Comparison of ENCODE assay signal across 34 cellular contexts in genomic region chr7:17613338-17614041, GRCh38.
"Had no signal": no experiment of that assay in that cellular context is flagged by ENCODE, and none has a peak within 500 bp of the region (broad histone marks: within the 10 kb centered on the region; RNA-seq: fewer than 3 reads in every experiment).

No MANE protein-coding gene starts in this region.

- H3K9me3 ChIP-seq: SJCRH30 had no signal

- DNase-seq: activated CD4-positive, alpha-beta T cell treated with anti-CD3 and anti-CD28 coated beads, Interleukin-2, amount 10 ng/mL, durations not matched to agents 24 days and 14 days; activated CD4-positive, alpha-beta T cell treated with anti-CD3 and anti-CD28 coated beads, Interleukin-2, amount 50 U/mL, for 4 hours; activated CD8-positive, alpha-beta T cell treated with anti-CD3 and anti-CD28 coated beads for 36 hours; activated effector memory CD4-positive, alpha-beta T cell treated with anti-CD3 and anti-CD28 coated beads, Interleukin-2, amount 50 U/mL, for 16 hours; activated naive CD4-positive, alpha-beta T cell; activated naive CD4-positive, alpha-beta T cell treated with anti-CD3 and anti-CD28 coated beads, Interleukin-2, amount 50 U/mL, for 16 hours; activated naive CD8-positive, alpha-beta T cell treated with anti-CD3 and anti-CD28 coated beads for 36 hours; activated T-cell treated with anti-CD3 and anti-CD28 coated beads, Interleukin-2, amount 50 U/mL, for 1 hour; activated T-cell treated with anti-CD3 and anti-CD28 coated beads, Interleukin-2, amount 50 U/mL, for 72 hours; amniotic stem cell; aorta; brain microvascular endothelial cell; Karpas-422; KBM-7; MM.1S; NCI-H1092 treated with DMSO at 0.1 percent for 48 hours; NCI-H1417; NCI-H146; NCI-H187; NCI-H2029 treated with DMSO at 0.1 percent for 48 hours; NCI-H2107; NCI-H2171; NCI-H510A; NCI-H526; NCI-H748 treated with DMSO at 0.1 percent for 48 hours; NK-92 treated with Interleukin-12 subunit alpha and Interleukin-12 subunit beta, amount 100 ng/mL, for 24 hours; PC-3; SHP77; SJCRH30; T1000; WERI-Rb-1 had no signal

- H3K36me3 Mint-ChIP-seq: activated naive CD8-positive, alpha-beta T cell treated with anti-CD3 and anti-CD28 coated beads for 36 hours; IgD-negative memory B cell had no signal

- H3K4me3 Mint-ChIP-seq: activated CD4-positive, alpha-beta T cell treated with anti-CD3 and anti-CD28 coated beads, Interleukin-2, amount 10 ng/mL, durations not matched to agents 24 days and 14 days; activated CD8-positive, alpha-beta T cell treated with anti-CD3 and anti-CD28 coated beads for 36 hours; activated naive CD8-positive, alpha-beta T cell treated with anti-CD3 and anti-CD28 coated beads for 36 hours; activated T-cell treated with anti-CD3 and anti-CD28 coated beads, Interleukin-2, amount 50 U/mL, for 72 hours; activated T-helper 17 cell treated with anti-CD3 and anti-CD28 coated beads, Interleukin-2, amount 50 U/mL, for 72 hours; IgD-negative memory B cell had no signal

- H3K9me3 Mint-ChIP-seq: activated CD4-positive, alpha-beta T cell treated with anti-CD3 and anti-CD28 coated beads, Interleukin-2, amount 10 ng/mL, durations not matched to agents 24 days and 14 days; activated CD8-positive, alpha-beta T cell treated with anti-CD3 and anti-CD28 coated beads for 36 hours; activated naive CD8-positive, alpha-beta T cell treated with anti-CD3 and anti-CD28 coated beads for 36 hours; activated T-helper 17 cell treated with anti-CD3 and anti-CD28 coated beads, Interleukin-2, amount 50 U/mL, for 72 hours; IgD-negative memory B cell had no signal

- H3K27ac Mint-ChIP-seq: activated CD4-positive, alpha-beta T cell treated with anti-CD3 and anti-CD28 coated beads, Interleukin-2, amount 10 ng/mL, durations not matched to agents 24 days and 14 days; activated CD8-positive, alpha-beta T cell treated with anti-CD3 and anti-CD28 coated beads for 36 hours; activated naive CD8-positive, alpha-beta T cell treated with anti-CD3 and anti-CD28 coated beads for 36 hours; activated T-cell treated with anti-CD3 and anti-CD28 coated beads, Interleukin-2, amount 50 U/mL, for 72 hours; activated T-helper 17 cell treated with anti-CD3 and anti-CD28 coated beads, Interleukin-2, amount 50 U/mL, for 72 hours; IgD-negative memory B cell had no signal

- H3K27me3 ChIP-seq: brain microvascular endothelial cell, SJCRH30 had no signal

- H3K27me3 Mint-ChIP-seq: activated CD4-positive, alpha-beta T cell treated with anti-CD3 and anti-CD28 coated beads, Interleukin-2, amount 10 ng/mL, durations not matched to agents 24 days and 14 days; activated CD8-positive, alpha-beta T cell treated with anti-CD3 and anti-CD28 coated beads for 36 hours; activated naive CD8-positive, alpha-beta T cell treated with anti-CD3 and anti-CD28 coated beads for 36 hours; activated T-helper 17 cell treated with anti-CD3 and anti-CD28 coated beads, Interleukin-2, amount 50 U/mL, for 72 hours; IgD-negative memory B cell had no signal

- H3K36me3 ChIP-seq: brain microvascular endothelial cell, SJCRH30, WERI-Rb-1 had no signal

- H3K27ac ChIP-seq: brain microvascular endothelial cell, SJCRH30, SK-N-MC, WERI-Rb-1 had no signal

- H3K4me3 ChIP-seq: SJCRH30, SK-N-MC had no signal

- H3K4me1 Mint-ChIP-seq: activated CD4-positive, alpha-beta T cell treated with anti-CD3 and anti-CD28 coated beads, Interleukin-2, amount 10 ng/mL, durations not matched to agents 24 days and 14 days; activated naive CD8-positive, alpha-beta T cell treated with anti-CD3 and anti-CD28 coated beads for 36 hours; activated T-helper 17 cell treated with anti-CD3 and anti-CD28 coated beads, Interleukin-2, amount 50 U/mL, for 72 hours; IgD-negative memory B cell had no signal

- ATAC-seq: activated CD8-positive, alpha-beta T cell treated with anti-CD3 and anti-CD28 coated beads for 36 hours; activated T-cell treated with anti-CD3 and anti-CD28 coated beads, Interleukin-2, amount 50 U/mL, for 72 hours; activated T-helper 17 cell treated with anti-CD3 and anti-CD28 coated beads, Interleukin-2, amount 50 U/mL, for 72 hours; PC-3 had no signal
